Comparison of ENCODE assay signal across 1 cellular context in genomic region chr2:86035883-86036789, GRCh38.
TF ChIP-seq lines count a peak whose summit lies in the region.

No MANE protein-coding gene starts in this region.

TF ChIP-seq in GM23338, 12 proteins besides CTCF, POLR2A, EP300 and RAD21 (continued from another document):
- no peak for TF ChIP-seq ZNF462 (CRISPR knock-in tag; IDR thresholded peaks at IDR 0.05)
- no peak for TF ChIP-seq ZNF114 (CRISPR knock-in tag; IDR thresholded peaks at IDR 0.05)
- TF ChIP-seq ZNF331 (CRISPR knock-in tag; IDR thresholded peaks at IDR 0.05; ENCODE audit: low read depth): no peak
- no peak for TF ChIP-seq POLR2AphosphoS5 (IDR thresholded peaks at IDR 0.05; ENCODE audit: low read depth)
- no peak for TF ChIP-seq JUNB (IDR thresholded peaks at IDR 0.05; ENCODE audit: unreplicated experiment)
- TF ChIP-seq ETS1 (IDR thresholded peaks at IDR 0.05): no peak
- no peak for TF ChIP-seq EZH2phosphoT487 (IDR thresholded peaks at IDR 0.05; ENCODE audit: unreplicated experiment)
- TF ChIP-seq STAT1 (IDR thresholded peaks at IDR 0.05; ENCODE audit: unreplicated experiment): no peak
